8 cellular contexts compared by ENCODE assay signal in genomic region chr2:181954538-181954883, GRCh38. TPM values are rescaled to one million over a fixed set of nuclear protein-coding genes. Genes with fewer than 3 reads are reported as not detected.
DNase-seq lines count a peak whose midpoint lies in the region; ATAC-seq and TF ChIP-seq lines count a peak whose summit lies in the region.

No MANE protein-coding gene starts in this region.

- H3K9me3 Mint-ChIP-seq in activated naive CD8-positive, alpha-beta T cell treated with anti-CD3 and anti-CD28 coated beads, Interleukin-2, amount 10 ng/mL, durations not matched to agents 7 days and 5 days = no peaks in the 10 kb centered on the region
- H3K9me3 Mint-ChIP-seq in mesothelial cell of epicardium (peaks cover 8% of the 10 kb centered on the region), H9 (no peaks in the 10 kb centered on the region)

- DNase-seq in DND-41 (no peak), mesothelial cell of epicardium (ENCODE audit: low spot score in 2 of 2, unreplicated experiment in 2 of 2) (no peak), NCI-H1105 (lab: John Stamatoyannopoulos, UW) (no peak), H9 (no peak), caudate nucleus (lab: John Stamatoyannopoulos, UW) (no peak), NCI-H1417 (lab: John Stamatoyannopoulos, UW) (no peak)
- DNase-seq in activated naive CD8-positive, alpha-beta T cell treated with anti-CD3 and anti-CD28 coated beads, Interleukin-2, amount 10 ng/mL, durations not matched to agents 7 days and 5 days = no peak

- no peaks in the 10 kb centered on the region for H3K79me1 ChIP-seq in H9 (ENCODE audit: insufficient read depth, low read depth, low read length, poor library complexity, severe bottlenecking)

- H4K8ac ChIP-seq in H9 (replicated peaks; ENCODE audit: insufficient read length, low read depth, low read length) = no peak overlapping the region

- H3K9me3 ChIP-seq in DND-41 (ENCODE audit: insufficient read depth, low read length, severe bottlenecking) (no peaks in the 10 kb centered on the region), H9 (ENCODE audit: control insufficient read depth, low read depth, low read length) (no peaks in the 10 kb centered on the region)

- no peak overlapping the region for H2BK12ac ChIP-seq in H9 (ENCODE audit: insufficient read length, low read depth, low read length)

- H3K4me2 ChIP-seq in DND-41 (ENCODE audit: insufficient read depth, low read length) = peak overlapping the region; percentile 60
- H3K4me2 ChIP-seq in H9 (ENCODE audit: insufficient read depth, insufficient read length, low read length) = no peak overlapping the region

- H2AFZ ChIP-seq in DND-41 (ENCODE audit: low read depth, low read length) = peak overlapping the region; percentile 52
- H2AFZ ChIP-seq in H9 (ENCODE audit: low read length) = no peak overlapping the region

- H4K5ac ChIP-seq in H9 (ENCODE audit: insufficient read length, low read depth, low read length) = no peak overlapping the region

- H3K36me3 Mint-ChIP-seq in activated naive CD8-positive, alpha-beta T cell treated with anti-CD3 and anti-CD28 coated beads, Interleukin-2, amount 10 ng/mL, durations not matched to agents 7 days and 5 days = no peaks in the 10 kb centered on the region
- H3K36me3 Mint-ChIP-seq in mesothelial cell of epicardium (no peaks in the 10 kb centered on the region), H9 (ENCODE audit: insufficient read depth in 1 of 3, low read depth in 3 of 3) (no peaks in the 10 kb centered on the region)

- H3K27ac Mint-ChIP-seq in activated naive CD8-positive, alpha-beta T cell treated with anti-CD3 and anti-CD28 coated beads, Interleukin-2, amount 10 ng/mL, durations not matched to agents 7 days and 5 days = no peak overlapping the region
- peak overlapping the region; percentile 21 for H3K27ac Mint-ChIP-seq in mesothelial cell of epicardium
- H3K27ac Mint-ChIP-seq in H9 = no peak overlapping the region

- H3K4me3 ChIP-seq in DND-41 (ENCODE audit: low read depth in 1 of 2, low read length in 2 of 2) = peak overlapping the region; percentile 24 to 53; a peak in 3 of 4 replicates

- no peak overlapping the region for H3K14ac ChIP-seq in H9 (ENCODE audit: insufficient read depth, low read length)

- peaks cover 8% of the 10 kb centered on the region for H3K27me3 Mint-ChIP-seq in activated naive CD8-positive, alpha-beta T cell treated with anti-CD3 and anti-CD28 coated beads, Interleukin-2, amount 10 ng/mL, durations not matched to agents 7 days and 5 days
- H3K27me3 Mint-ChIP-seq in mesothelial cell of epicardium (ENCODE audit: low read depth) = no peaks in the 10 kb centered on the region
- no peaks in the 10 kb centered on the region for H3K27me3 Mint-ChIP-seq in H9 (ENCODE audit: low read depth)

- H3K9ac ChIP-seq in DND-41 (ENCODE audit: low read depth, low read length) (peak overlapping the region; percentile 66), H9 (ENCODE audit: extremely low read depth, insufficient read length, low read length) (no peak overlapping the region)

- no peak overlapping the region for H3K23ac ChIP-seq in H9 (ENCODE audit: insufficient read length, low read depth, low read length)

- H2BK120ac ChIP-seq in H9 (ENCODE audit: low read depth, low read length, poor library complexity, severe bottlenecking) = no peak overlapping the region

- no peak overlapping the region for H2AK5ac ChIP-seq in H9 (ENCODE audit: insufficient read length, low read length)

- H3K4ac ChIP-seq in H9 (ENCODE audit: low read depth, low read length) = no peak overlapping the region

- H2BK15ac ChIP-seq in H9 (ENCODE audit: low read depth, low read length) = no peak overlapping the region

- no peaks in the 10 kb centered on the region for H3K23me2 ChIP-seq in H9 (ENCODE audit: insufficient read length, low read depth, low read length, poor library complexity, severe bottlenecking)

- H4K20me1 ChIP-seq in DND-41 (ENCODE audit: insufficient read depth, low read length) = no peaks in the 10 kb centered on the region
- H4K20me1 ChIP-seq in H9 (ENCODE audit: control insufficient read depth, insufficient read depth, insufficient read length) = no peaks in the 10 kb centered on the region

- no peak for TF ChIP-seq CTCF in DND-41 (IDR thresholded peaks at IDR 0.05; ENCODE audit: borderline replicate concordance, extremely low read depth, low read length, poor library complexity, severe bottlenecking)
- peak; percentile 69 for TF ChIP-seq CTCF in mesothelial cell of epicardium (IDR thresholded peaks at IDR 0.05; ENCODE audit: unreplicated experiment)
- no peak for TF ChIP-seq CTCF in H9 (conservative IDR thresholded peaks at IDR 0.05)

- H4K91ac ChIP-seq in H9 (ENCODE audit: insufficient read length, low read depth, low read length) = no peak overlapping the region

- H2BK20ac ChIP-seq in H9 (ENCODE audit: low read depth, low read length, poor library complexity, severe bottlenecking) = no peak overlapping the region

- H3K4me1 Mint-ChIP-seq in activated naive CD8-positive, alpha-beta T cell treated with anti-CD3 and anti-CD28 coated beads, Interleukin-2, amount 10 ng/mL, durations not matched to agents 7 days and 5 days = peaks cover 7% of the 10 kb centered on the region
- H3K4me1 Mint-ChIP-seq in mesothelial cell of epicardium = peaks cover 14% of the 10 kb centered on the region
- peaks cover 4 to 6% of the 10 kb centered on the region in 2 experiments; a peak in 3 of 4 replicates for H3K4me1 Mint-ChIP-seq in H9

- H3K56ac ChIP-seq in H9 (ENCODE audit: insufficient read length, low read depth, low read length) = no peak overlapping the region

- ATAC-seq in DND-41 (ENCODE audit: insufficient read depth, low read depth) (no peak), HG02798 (IDR thresholded peaks at IDR 0.05; ENCODE audit: poor library complexity, unreplicated experiment) (peak; percentile 5)
- ATAC-seq in activated naive CD8-positive, alpha-beta T cell treated with anti-CD3 and anti-CD28 coated beads, Interleukin-2, amount 10 ng/mL, durations not matched to agents 7 days and 5 days (ENCODE audit: low read depth) = no peak

- H3K79me2 ChIP-seq in DND-41 (ENCODE audit: insufficient read depth, low read length) (no peaks in the 10 kb centered on the region), H9 (ENCODE audit: insufficient read depth, low read length) (no peaks in the 10 kb centered on the region)

- no peak overlapping the region for H3T11ph ChIP-seq in H9 (ENCODE audit: low read length)

- no peaks in the 10 kb centered on the region for H3K27me3 ChIP-seq in DND-41 (ENCODE audit: insufficient read depth, low read length, poor library complexity)
- H3K27me3 ChIP-seq in H9 (ENCODE audit: insufficient read depth, low read length) = no peaks in the 10 kb centered on the region

- no CpG with 5 or more reads among the region's 4 CpGs for WGBS in H9 (ENCODE audit: extremely low coverage, insufficient read length, low lambda C conversion rate)

- H3K4me3 Mint-ChIP-seq in activated naive CD8-positive, alpha-beta T cell treated with anti-CD3 and anti-CD28 coated beads, Interleukin-2, amount 10 ng/mL, durations not matched to agents 7 days and 5 days = peak overlapping the region; percentile 70
- H3K4me3 Mint-ChIP-seq in mesothelial cell of epicardium (peak overlapping the region; percentile 60), H9 (peak overlapping the region in 1 of 2 experiments; percentile 63; a peak in 3 of 5 replicates)

- peaks cover 31% of the 10 kb centered on the region for H3K4me1 ChIP-seq in DND-41 (ENCODE audit: insufficient read depth, low read length)
- H3K4me1 ChIP-seq in H9 (ENCODE audit: insufficient read depth, low read length) = no peaks in the 10 kb centered on the region

- no peak overlapping the region for H2BK5ac ChIP-seq in H9 (ENCODE audit: insufficient read length, low read length)

- no peaks in the 10 kb centered on the region for H3K36me3 ChIP-seq in DND-41 (ENCODE audit: insufficient read depth, low read length)

- no peak overlapping the region for H3K18ac ChIP-seq in H9 (ENCODE audit: insufficient read length, low read depth, low read length)

- H3K27ac ChIP-seq in DND-41 (ENCODE audit: low read length) (peak overlapping the region; percentile 83), H9 (ENCODE audit: insufficient read length, low read depth, low read length) (no peak overlapping the region), caudate nucleus (ENCODE audit: low read depth, low read length) (no peak overlapping the region)

- POLR2A ChIA-PET in activated naive CD8-positive, alpha-beta T cell treated with anti-CD3 and anti-CD28 coated beads, Interleukin-2, amount 10 ng/mL, durations not matched to agents 7 days and 5 days (lab: Charles Lee) = interaction anchor here (0.7 kb wide), 1 partner anchor 62 kb away, joined by 4 read pairs; no protein-coding TSS in a partner anchor

RNA-seq across cellular contexts. Expression of gene PPP1R1C, which starts 31.1 kb away (rescaled TPM):
- not detected for total RNA-seq in activated naive CD8-positive, alpha-beta T cell treated with anti-CD3 and anti-CD28 coated beads, Interleukin-2, amount 10 ng/mL, durations not matched to agents 7 days and 5 days
- total RNA-seq in mesothelial cell of epicardium (5.8 to 6.8 TPM (median 6.3 TPM) in 3 replicates), H9 (2021) (4.0 and 5.4 TPM in 2 replicates)
